21 cellular contexts compared by ENCODE assay signal in the genomic region with DNA sequence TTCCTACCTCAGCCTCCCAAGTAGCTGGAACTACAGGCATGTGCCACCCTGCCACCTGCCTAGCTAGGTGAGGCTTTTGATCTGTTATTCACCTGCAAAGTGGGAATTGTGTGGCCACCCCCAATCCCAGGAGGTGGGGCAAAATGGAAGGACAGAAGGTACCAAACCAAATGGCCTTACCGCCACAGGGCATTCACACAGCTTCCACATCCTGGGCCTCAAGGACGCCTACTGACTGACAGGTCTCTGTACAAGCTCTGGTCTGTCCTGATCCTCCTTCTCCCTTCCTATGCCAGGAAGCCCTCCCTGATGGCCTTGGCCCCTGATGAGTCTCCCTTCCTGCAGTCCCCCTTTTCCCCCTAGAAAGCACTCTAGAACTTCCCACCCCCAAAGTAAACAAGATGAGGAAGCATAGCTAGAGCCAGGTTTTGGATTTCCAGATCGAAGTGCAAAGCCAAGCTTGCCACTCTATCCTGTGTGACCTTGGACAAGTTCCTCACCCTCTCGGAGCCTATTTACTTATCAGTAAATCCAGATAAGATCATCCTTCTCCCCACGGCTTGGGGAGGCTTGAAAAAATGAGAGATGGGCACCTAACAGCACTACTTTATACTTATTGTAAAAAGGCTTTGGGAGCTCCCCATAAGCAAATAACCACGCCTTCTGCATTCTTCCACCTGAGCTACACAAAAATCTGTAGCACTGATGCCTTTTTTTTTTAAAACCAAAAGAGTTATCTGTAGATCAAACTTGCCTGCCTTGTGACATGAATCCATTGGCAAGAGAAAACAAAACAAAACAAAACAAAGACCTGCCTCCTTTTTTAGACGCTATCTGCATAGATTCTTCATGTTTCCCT. TPM values are rescaled to one million over a fixed set of nuclear protein-coding genes. Genes with fewer than 3 reads are reported as not detected.
A peak's percentile ranks its signal among the peaks of the same experiment; 100 is the strongest.
DNase-seq lines count a peak whose midpoint lies in the region; TF ChIP-seq lines count a peak whose summit lies in the region.
"Had no signal": no experiment of that assay in that cellular context is flagged by ENCODE, and none has a peak within 500 bp of the region (broad histone marks: within the 10 kb centered on the region; RNA-seq: fewer than 3 reads in every experiment).

No MANE protein-coding gene starts in this region.

- no peak overlapping the region for H3K27ac ChIP-seq in CD4-positive, alpha-beta memory T cell (ENCODE audit: low read depth, low read length)
- H3K27ac ChIP-seq in RWPE1 (peak overlapping the region; percentile 98), esophagus squamous epithelium (peak overlapping the region in 3 of 4 donors; percentile 1 to 29 (median 11)), trophoblast cell (ENCODE audit: low read depth, low read length) (no peak overlapping the region), SJCRH30 (no peak overlapping the region)
- H3K27ac ChIP-seq: ascending aorta, lower lobe of right lung, vagina had no signal

- POLR2A ChIA-PET in CD4-positive, alpha-beta memory T cell (lab: Charles Lee; ENCODE audit: partially characterized antibody): interaction anchor here (1.0 to 4.9 kb wide), 2 partner anchors 13 to 20 kb away, joined by 4 to 26 read pairs; no protein-coding TSS in a partner anchor
- POLR2A ChIA-PET in RWPE1 (lab: Yijun Ruan, JAX; ENCODE audit: low non-redundant PET): interaction anchor here (0.5 kb wide), 1 partner anchor 9 kb away, joined by 3 read pairs; no protein-coding TSS in a partner anchor

- no peak overlapping the region for H2AK5ac ChIP-seq in trophoblast cell (ENCODE audit: low read length)

- no peaks in the 10 kb centered on the region for H3K36me3 ChIP-seq in CD4-positive, alpha-beta memory T cell (ENCODE audit: insufficient read depth, low read length)
- H3K36me3 ChIP-seq in esophagus squamous epithelium (no peaks in the 10 kb centered on the region), trophoblast cell (ENCODE audit: control insufficient read depth in 1 of 2, insufficient read depth in 2 of 2, low read length in 2 of 2) (no peaks in the 10 kb centered on the region), SJCRH30 (no peaks in the 10 kb centered on the region)
- H3K36me3 ChIP-seq: ascending aorta, lower lobe of right lung, vagina had no signal

- no peak for TF ChIP-seq POLR2A in esophagus squamous epithelium (IDR thresholded peaks at IDR 0.05)

- H3K9me3 Mint-ChIP-seq in CD4-positive, alpha-beta memory T cell: peaks cover 0 to 2% (median 0%) of the 10 kb centered on the region in 8 donors
- H3K9me3 Mint-ChIP-seq: activated CD4-positive, alpha-beta memory T cell treated with anti-CD3 and anti-CD28 coated beads for 36 hours; WTC11 had no signal

- no peak overlapping the region for H2BK12ac ChIP-seq in trophoblast cell (ENCODE audit: low read length)

- 47 to 52% methylated on average over 7 of the region's 7 CpGs for WGBS in esophagus squamous epithelium, 2 donors
- WGBS in trophoblast cell (ENCODE audit: extremely low coverage, insufficient coverage, insufficient read length): no CpG with 5 or more reads among the region's 7 CpGs

- H2BK120ac ChIP-seq in trophoblast cell (ENCODE audit: insufficient read depth, low read length, poor library complexity): no peak overlapping the region

- no peak overlapping the region for H2AFZ ChIP-seq in trophoblast cell (ENCODE audit: insufficient read depth, low read length, poor library complexity)

- H3K4me3 ChIP-seq in CD4-positive, alpha-beta memory T cell (ENCODE audit: low read length in 2 of 2): no peak overlapping the region
- no peak overlapping the region for H3K4me3 ChIP-seq in esophagus squamous epithelium
- H3K4me3 ChIP-seq in trophoblast cell (ENCODE audit: low read depth, low read length): peak overlapping the region; percentile 1
- H3K4me3 ChIP-seq in SJCRH30: no peak overlapping the region
- H3K4me3 ChIP-seq: ascending aorta, lower lobe of right lung, vagina had no signal

- H3K14ac ChIP-seq in trophoblast cell (ENCODE audit: low read length): no peak overlapping the region

- H3K4me3 Mint-ChIP-seq in CD4-positive, alpha-beta memory T cell: peak overlapping the region in 5 of 8 donors; percentile 13 to 62 (median 31)
- H3K4me3 Mint-ChIP-seq: activated CD4-positive, alpha-beta memory T cell treated with anti-CD3 and anti-CD28 coated beads for 36 hours; WTC11 had no signal

- H3K27ac Mint-ChIP-seq in CD4-positive, alpha-beta memory T cell: peak overlapping the region in 5 of 7 donors; percentile 8 to 79 (median 50)
- H3K27ac Mint-ChIP-seq: activated CD4-positive, alpha-beta memory T cell treated with anti-CD3 and anti-CD28 coated beads for 36 hours; WTC11 had no signal

- DNase-seq in CD4-positive, alpha-beta memory T cell: peak in 3 of 5 donors; percentile 24 to 46 (median 44)
- DNase-seq in RWPE1 (ENCODE audit: low spot score): no peak
- no peak for DNase-seq in esophagus squamous epithelium (lab: John Stamatoyannopoulos, UW)
- DNase-seq in trophoblast cell: peak in 1 of 2 donors; percentile 57
- DNase-seq in activated effector memory CD4-positive, alpha-beta T cell treated with anti-CD3 and anti-CD28 coated beads, Interleukin-2, amount 50 U/mL, for 16 hours: no peak
- DNase-seq in COLO668 (lab: John Stamatoyannopoulos, UW; ENCODE audit: unreplicated experiment): no peak
- DNase-seq in SIG-M5 (lab: John Stamatoyannopoulos, UW): no peak
- no peak for DNase-seq in SJCRH30
- DNase-seq: activated CD4-positive, alpha-beta memory T cell treated with anti-CD3 and anti-CD28 coated beads for 36 hours; activated naive CD4-positive, alpha-beta T cell; DMS79; GOT3; Kasumi-1; lower lobe of right lung; NCI-H1092 treated with DMSO at 0.1 percent for 48 hours; NCI-H2029 treated with DMSO at 0.1 percent for 48 hours; NCI-H345; stimulated activated CD4-positive, alpha-beta T cell treated with anti-CD3 and anti-CD28 coated beads, Interleukin-4, amount 100 ng/mL, for 4 hours had no signal

- H3K18ac ChIP-seq in trophoblast cell (ENCODE audit: low read length): no peak overlapping the region

- H3K23ac ChIP-seq in trophoblast cell (ENCODE audit: low read length): peak overlapping the region; percentile 58

- no peaks in the 10 kb centered on the region for H3K9me3 ChIP-seq in CD4-positive, alpha-beta memory T cell (ENCODE audit: control insufficient read depth in 1 of 2, low read length in 2 of 2)
- H3K9me3 ChIP-seq in esophagus squamous epithelium: no peaks in the 10 kb centered on the region
- peaks cover 4% of the 10 kb centered on the region for H3K9me3 ChIP-seq in trophoblast cell (ENCODE audit: insufficient read depth, low read depth, low read length)
- no peaks in the 10 kb centered on the region for H3K9me3 ChIP-seq in SJCRH30 (replicated peaks)
- H3K9me3 ChIP-seq: ascending aorta, lower lobe of right lung, vagina had no signal

- TF ChIP-seq CTCF in RWPE1 (conservative IDR thresholded peaks at IDR 0.05; ENCODE audit: low read depth) (no peak), esophagus squamous epithelium (IDR thresholded peaks at IDR 0.05) (no peak)

- no peak overlapping the region for H3K9ac ChIP-seq in trophoblast cell (ENCODE audit: low read length)

- H4K12ac ChIP-seq in trophoblast cell (ENCODE audit: low read depth, low read length): no peak overlapping the region

- no peak overlapping the region for H2BK5ac ChIP-seq in trophoblast cell (ENCODE audit: low read depth, low read length, poor library complexity)

- no peak overlapping the region for H3K4me2 ChIP-seq in trophoblast cell (ENCODE audit: low read length)

- CTCF ChIA-PET in CD4-positive, alpha-beta memory T cell (lab: Charles Lee; ENCODE audit: partially characterized antibody): no interaction called here
- CTCF ChIA-PET in RWPE1 (lab: Yijun Ruan, JAX): interaction anchor here (0.6 to 1.5 kb wide), 3 partner anchors 20 to 55 kb away, joined by 3 to 6 read pairs (median 3); no protein-coding TSS in a partner anchor

- no peaks in the 10 kb centered on the region for H3K36me3 Mint-ChIP-seq in CD4-positive, alpha-beta memory T cell
- H3K36me3 Mint-ChIP-seq: activated CD4-positive, alpha-beta memory T cell treated with anti-CD3 and anti-CD28 coated beads for 36 hours; WTC11 had no signal

- no peak overlapping the region for H4K91ac ChIP-seq in trophoblast cell (ENCODE audit: low read depth, low read length)

- H4K8ac ChIP-seq in trophoblast cell (ENCODE audit: low read depth, low read length): no peak overlapping the region

- H3K27me3 ChIP-seq in CD4-positive, alpha-beta memory T cell (ENCODE audit: insufficient read depth, low read length): no peaks in the 10 kb centered on the region
- peaks cover 0 to 19% (median 0%) of the 10 kb centered on the region in 4 donors for H3K27me3 ChIP-seq in esophagus squamous epithelium
- H3K27me3 ChIP-seq in trophoblast cell (ENCODE audit: insufficient read depth, low read length): peaks cover 18% of the 10 kb centered on the region
- H3K27me3 ChIP-seq in SJCRH30: peaks cover 19% of the 10 kb centered on the region; the same call in 1 of the 2 replicates
- H3K27me3 ChIP-seq: ascending aorta, vagina had no signal

- H3K4ac ChIP-seq in trophoblast cell (ENCODE audit: low read depth, low read length): no peak overlapping the region

- no peaks in the 10 kb centered on the region for H3K79me2 ChIP-seq in trophoblast cell (ENCODE audit: control insufficient read depth, insufficient read depth, low read length, poor library complexity)

- H3K27me3 Mint-ChIP-seq in CD4-positive, alpha-beta memory T cell: peaks cover 1 to 4% of the 10 kb centered on the region in 2 donors

- intact Hi-C loops in CD4-positive, alpha-beta memory T cell (cut with micrococcal nuclease): loop anchor here (2.0 to 5.0 kb wide), 2 partner anchors 13 to 33 kb away; a partner anchor contains a TSS
- intact Hi-C loops in esophagus squamous epithelium (cut with DNase I): loop anchor here (10.0 kb wide), 1 partner anchor 185 kb away; a partner anchor contains a TSS

- peaks cover 54% of the 10 kb centered on the region for H3K4me1 ChIP-seq in CD4-positive, alpha-beta memory T cell (ENCODE audit: insufficient read depth, low read length)
- H3K4me1 ChIP-seq in esophagus squamous epithelium: peaks cover 22 to 97% (median 53%) of the 10 kb centered on the region in 3 donors
- H3K4me1 ChIP-seq in trophoblast cell (ENCODE audit: control insufficient read depth in 1 of 2, insufficient read depth in 2 of 2, low read length in 2 of 2): peaks cover 9 to 12% of the 10 kb centered on the region in 2 experiments
- peaks cover 21% of the 10 kb centered on the region for H3K4me1 ChIP-seq in SJCRH30

- H3K79me1 ChIP-seq in trophoblast cell (ENCODE audit: low read length): peaks cover 6% of the 10 kb centered on the region

- peaks cover 30 to 61% (median 42%) of the 10 kb centered on the region in 4 donors for H3K4me1 Mint-ChIP-seq in CD4-positive, alpha-beta memory T cell

RNA-seq across cellular contexts. Expression of a gene that starts 4.5 kb away (rescaled TPM):
- total RNA-seq in CD4-positive, alpha-beta memory T cell: 1 to 10 TPM; 1.6 to 2.4 TPM
- polyA plus RNA-seq in CD4-positive, alpha-beta memory T cell: 1 to 10 TPM; 1.6 to 2.2 TPM
- 10 to 100 TPM; 15.5 to 38.5 (median 31.5) TPM for total RNA-seq in esophagus squamous epithelium
- 0.21 and 0.25 TPM in 2 replicates for polyA plus RNA-seq in trophoblast cell (2013)
- total RNA-seq in SJCRH30 (2014; rRNA removed; shearing (Covaris generic)): 0.30 and 0.49 TPM in 2 replicates
- total RNA-seq: activated CD4-positive, alpha-beta memory T cell treated with anti-CD3 and anti-CD28 coated beads for 36 hours had no signal

RNA-seq across cellular contexts. Expression of a gene that starts 35.0 kb away (rescaled TPM):
- total RNA-seq in CD4-positive, alpha-beta memory T cell: 10 to 100 TPM; 48.0 to 49.1 TPM
- 100 to 1,000 TPM; 130 to 181 TPM for polyA plus RNA-seq in CD4-positive, alpha-beta memory T cell
- 10 to 100 TPM; 44.5 to 75.1 (median 54.6) TPM for total RNA-seq in esophagus squamous epithelium
- polyA plus RNA-seq in trophoblast cell (2013): 26.3 and 26.9 TPM in 2 replicates
- 67.0 and 69.3 TPM in 2 replicates for total RNA-seq in SJCRH30 (2014; rRNA removed; shearing (Covaris generic))

Comparison
In these comparisons a context has a peak if more than half of its experiments do, and no peak if none do; other contexts are left out.
1. DNase-seq: peak in CD4-positive, alpha-beta memory T cell (3 of 5); none in RWPE1 (single experiment), esophagus squamous epithelium (single experiment), activated effector memory CD4-positive, alpha-beta T cell treated with anti-CD3 and anti-CD28 coated beads, Interleukin-2, amount 50 U/mL, for 16 hours (single experiment), COLO668 (single experiment), SIG-M5 (single experiment) and SJCRH30 (0 of 2).
2. H3K27ac ChIP-seq: peak in RWPE1 (single experiment) and esophagus squamous epithelium (3 of 4); none in CD4-positive, alpha-beta memory T cell (single experiment), trophoblast cell (single experiment) and SJCRH30 (single experiment).
3. RNA of a gene that starts 4.5 kb away (total RNA-seq): 15.5 to 38.5 TPM in esophagus squamous epithelium; 1.6 to 2.4 TPM in CD4-positive, alpha-beta memory T cell and 0.30 to 0.49 TPM in SJCRH30; every median in the first group is over 4 times any median in the second.